13 cellular contexts compared by ENCODE assay signal in genomic region chr16:30552956-30553355, GRCh38. TPM values are rescaled to one million over a fixed set of nuclear protein-coding genes. Genes with fewer than 3 reads are reported as not detected.
A peak's percentile ranks its signal among the peaks of the same experiment; 100 is the strongest.
DNase-seq lines count a peak whose midpoint lies in the region; ATAC-seq and TF ChIP-seq lines count a peak whose summit lies in the region.
"Had no signal": no experiment of that assay in that cellular context is flagged by ENCODE, and none has a peak within 500 bp of the region (broad histone marks: within the 10 kb centered on the region; RNA-seq: fewer than 3 reads in every experiment).

No MANE protein-coding gene starts in this region.

- POLR2A ChIA-PET in activated CD8-positive, alpha-beta T cell treated with anti-CD3 and anti-CD28 coated beads for 36 hours (lab: Charles Lee): interaction anchor here (0.6 to 2.2 kb wide), 7 partner anchors 13 to 155 kb away, joined by 3 to 17 read pairs (median 3); partner anchors contain the start of gene ZNF747

- DNase-seq in stimulated activated naive CD8-positive, alpha-beta T cell treated with anti-CD3 and anti-CD28 coated beads, Interleukin-15, Interleukin-2, amounts not matched to agents 100 U/mL and 50 U/mL, for 24 hours: no peak
- DNase-seq in activated CD8-positive, alpha-beta T cell treated with anti-CD3 and anti-CD28 coated beads for 36 hours: no peak
- DNase-seq in immature natural killer cell: no peak
- DNase-seq in type B pancreatic cell (ENCODE audit: extremely low spot score, unreplicated experiment): no peak
- DNase-seq in foreskin keratinocyte: no peak
- no peak for DNase-seq in tibial artery
- DNase-seq in GM23338 (ENCODE audit: low spot score): no peak
- DNase-seq: NCI-H1930, NCI-H510A treated with DMSO at 0.1 percent for 48 hours had no signal

- ATAC-seq in stimulated activated naive CD8-positive, alpha-beta T cell treated with anti-CD3 and anti-CD28 coated beads, Interleukin-15, Interleukin-2, amounts not matched to agents 100 U/mL and 50 U/mL, for 24 hours: no peak
- no peak for ATAC-seq in activated CD8-positive, alpha-beta T cell treated with anti-CD3 and anti-CD28 coated beads for 36 hours
- ATAC-seq in foreskin keratinocyte (no peak), GM23338 (no peak)
- ATAC-seq: left lung had no signal

- H3K79me2 ChIP-seq in GM23338 (replicated peaks; ENCODE audit: insufficient read depth): peaks cover 3% of the 10 kb centered on the region; the same call in 1 of the 2 replicates

- H3K9me2 ChIP-seq in GM23338 (ENCODE audit: insufficient read depth): no peaks in the 10 kb centered on the region

- H3K27ac ChIP-seq in foreskin keratinocyte (no peak overlapping the region), tibial artery (no peak overlapping the region), GM23338 (ENCODE audit: low read depth) (no peak overlapping the region)
- H3K27ac ChIP-seq: C4-2B, thoracic aorta had no signal

- peak overlapping the region; percentile 71 for H3K27ac Mint-ChIP-seq in stimulated activated naive CD8-positive, alpha-beta T cell treated with anti-CD3 and anti-CD28 coated beads, Interleukin-15, Interleukin-2, amounts not matched to agents 100 ng/mL and 50 ng/mL, for 24 hours
- H3K27ac Mint-ChIP-seq in activated CD8-positive, alpha-beta T cell treated with anti-CD3 and anti-CD28 coated beads for 36 hours: peak overlapping the region; percentile 94
- H3K27ac Mint-ChIP-seq in immature natural killer cell (peak overlapping the region; percentile 90 to 95 (median 91)), type B pancreatic cell (peak overlapping the region; percentile 87), GM23338 (no peak overlapping the region)

- no peak for TF ChIP-seq CTCF in activated CD8-positive, alpha-beta T cell treated with anti-CD3 and anti-CD28 coated beads for 36 hours (IDR thresholded peaks at IDR 0.05)
- TF ChIP-seq CTCF in type B pancreatic cell (conservative IDR thresholded peaks at IDR 0.05) (no peak), foreskin keratinocyte (conservative IDR thresholded peaks at IDR 0.05) (no peak), tibial artery (IDR thresholded peaks at IDR 0.05) (no peak), GM23338 (conservative IDR thresholded peaks at IDR 0.05; ENCODE audit: low read depth in 2 of 2) (no peak)

- H3K36me3 ChIP-seq in tibial artery (peaks cover 19 to 43% (median 25%) of the 10 kb centered on the region in 3 donors), GM23338 (ENCODE audit: insufficient read depth) (no peaks in the 10 kb centered on the region; the same call in 1 of the 2 replicates)

- H3K9me3 ChIP-seq in tibial artery: no peaks in the 10 kb centered on the region
- H3K9me3 ChIP-seq: left lung, thoracic aorta had no signal

- H3F3A ChIP-seq in GM23338 (replicated peaks; ENCODE audit: low read depth): 0 out of 2 replicates have a peak, but pooled peaks cover 3% of the 10 kb centered on the region

- CTCF ChIA-PET in activated CD8-positive, alpha-beta T cell treated with anti-CD3 and anti-CD28 coated beads for 36 hours (lab: Charles Lee): interaction anchor here (1.2 kb wide), 1 partner anchor 33 kb away, joined by 3 read pairs; the partner anchor contains the start of gene ZNF785

- intact Hi-C loops in activated CD8-positive, alpha-beta T cell treated with anti-CD3 and anti-CD28 coated beads for 36 hours (cut with micrococcal nuclease): loop anchor here (10.0 kb wide), 1 partner anchor 458 kb away; the partner anchor contains the start of genes TBX6 and YPEL3
- intact Hi-C loops in tibial artery (cut with DNase I; ENCODE audit: low total_unique reads): no loop called here

- no peak overlapping the region for H3K4me3 Mint-ChIP-seq in stimulated activated naive CD8-positive, alpha-beta T cell treated with anti-CD3 and anti-CD28 coated beads, Interleukin-15, Interleukin-2, amounts not matched to agents 100 ng/mL and 50 ng/mL, for 24 hours
- H3K4me3 Mint-ChIP-seq in activated CD8-positive, alpha-beta T cell treated with anti-CD3 and anti-CD28 coated beads for 36 hours: no peak overlapping the region
- no peak overlapping the region for H3K4me3 Mint-ChIP-seq in immature natural killer cell
- peak overlapping the region; percentile 65 for H3K4me3 Mint-ChIP-seq in type B pancreatic cell
- no peak overlapping the region for H3K4me3 Mint-ChIP-seq in GM23338

- no peaks in the 10 kb centered on the region for H4K20me1 ChIP-seq in GM23338 (replicated peaks; ENCODE audit: insufficient read depth)

- H3K4me1 ChIP-seq in foreskin keratinocyte (peaks cover 6% of the 10 kb centered on the region), tibial artery (peaks cover 0 to 18% (median 16%) of the 10 kb centered on the region in 4 donors), GM23338 (ENCODE audit: insufficient read depth) (peaks cover 24% of the 10 kb centered on the region)

- no peaks in the 10 kb centered on the region for H3K27me3 Mint-ChIP-seq in stimulated activated naive CD8-positive, alpha-beta T cell treated with anti-CD3 and anti-CD28 coated beads, Interleukin-15, Interleukin-2, amounts not matched to agents 100 ng/mL and 50 ng/mL, for 24 hours
- no peaks in the 10 kb centered on the region for H3K27me3 Mint-ChIP-seq in activated CD8-positive, alpha-beta T cell treated with anti-CD3 and anti-CD28 coated beads for 36 hours
- H3K27me3 Mint-ChIP-seq in immature natural killer cell (ENCODE audit: low read depth in 3 of 3): peaks cover 2 to 6% (median 5%) of the 10 kb centered on the region in 3 donors
- H3K27me3 Mint-ChIP-seq in type B pancreatic cell: no peaks in the 10 kb centered on the region
- H3K27me3 Mint-ChIP-seq in GM23338 (ENCODE audit: insufficient read depth, low read depth, poor library complexity): peaks cover 2% of the 10 kb centered on the region

- H3K4me2 ChIP-seq in GM23338: no peak overlapping the region

- peaks cover 31% of the 10 kb centered on the region for H3K36me3 Mint-ChIP-seq in stimulated activated naive CD8-positive, alpha-beta T cell treated with anti-CD3 and anti-CD28 coated beads, Interleukin-15, Interleukin-2, amounts not matched to agents 100 ng/mL and 50 ng/mL, for 24 hours (ENCODE audit: low read depth)
- H3K36me3 Mint-ChIP-seq in activated CD8-positive, alpha-beta T cell treated with anti-CD3 and anti-CD28 coated beads for 36 hours (ENCODE audit: low read depth): peaks cover 39% of the 10 kb centered on the region
- H3K36me3 Mint-ChIP-seq in immature natural killer cell: peaks cover 3 to 17% (median 6%) of the 10 kb centered on the region in 3 donors
- peaks cover 11% of the 10 kb centered on the region for H3K36me3 Mint-ChIP-seq in type B pancreatic cell
- peaks cover 21% of the 10 kb centered on the region for H3K36me3 Mint-ChIP-seq in GM23338 (ENCODE audit: low read depth)

- H3K4me1 Mint-ChIP-seq in stimulated activated naive CD8-positive, alpha-beta T cell treated with anti-CD3 and anti-CD28 coated beads, Interleukin-15, Interleukin-2, amounts not matched to agents 100 ng/mL and 50 ng/mL, for 24 hours (ENCODE audit: low read depth): peaks cover 59% of the 10 kb centered on the region
- H3K4me1 Mint-ChIP-seq in activated CD8-positive, alpha-beta T cell treated with anti-CD3 and anti-CD28 coated beads for 36 hours (ENCODE audit: low read depth): peaks cover 59% of the 10 kb centered on the region
- H3K4me1 Mint-ChIP-seq in immature natural killer cell: peaks cover 48 to 59% of the 10 kb centered on the region in 2 donors
- H3K4me1 Mint-ChIP-seq in type B pancreatic cell (ENCODE audit: unreplicated experiment): peaks cover 31% of the 10 kb centered on the region
- H3K4me1 Mint-ChIP-seq in GM23338: peaks cover 20% of the 10 kb centered on the region

- no peak overlapping the region for H2AFZ ChIP-seq in GM23338

- H3K4me3 ChIP-seq in tibial artery: no peak overlapping the region
- H3K4me3 ChIP-seq in GM23338: no peak overlapping the region
- H3K4me3 ChIP-seq: left lung, thoracic aorta had no signal

- H3K9me3 Mint-ChIP-seq in stimulated activated naive CD8-positive, alpha-beta T cell treated with anti-CD3 and anti-CD28 coated beads, Interleukin-15, Interleukin-2, amounts not matched to agents 100 ng/mL and 50 ng/mL, for 24 hours: no peaks in the 10 kb centered on the region
- H3K9me3 Mint-ChIP-seq in activated CD8-positive, alpha-beta T cell treated with anti-CD3 and anti-CD28 coated beads for 36 hours: no peaks in the 10 kb centered on the region
- H3K9me3 Mint-ChIP-seq in immature natural killer cell: no peaks in the 10 kb centered on the region
- H3K9me3 Mint-ChIP-seq in type B pancreatic cell: no peaks in the 10 kb centered on the region
- H3K9me3 Mint-ChIP-seq in GM23338: no peaks in the 10 kb centered on the region

- H3K27me3 ChIP-seq in foreskin keratinocyte: no peaks in the 10 kb centered on the region
- no peaks in the 10 kb centered on the region for H3K27me3 ChIP-seq in tibial artery
- no peaks in the 10 kb centered on the region for H3K27me3 ChIP-seq in GM23338 (ENCODE audit: insufficient read depth)
- H3K27me3 ChIP-seq: left lung had no signal

RNA-seq across cellular contexts. Expression of gene ZNF764, which starts 5.2 kb away (rescaled TPM):
- total RNA-seq in activated CD8-positive, alpha-beta T cell treated with anti-CD3 and anti-CD28 coated beads for 36 hours: 10 to 100 TPM in 1 of 2 experiments, 1 to 10 TPM in 1; 9.7 to 10.4 TPM
- polyA plus RNA-seq in immature natural killer cell (1 to 10 TPM; 1.3 to 6.3 (median 2.3) TPM), foreskin keratinocyte (3.2 and 3.3 TPM in 2 replicates), GM23338 (2016; fragmentation: Nextera tagmentation; extraction: Ambion mirVana) (5.6 and 6.0 TPM in 2 replicates)
- total RNA-seq in type B pancreatic cell (ENCODE audit: low replicate concordance) (16.8 and 20.2 TPM in 2 replicates), foreskin keratinocyte (4.5 and 5.5 TPM in 2 replicates)
- 10.7 and 12.9 TPM in 2 replicates for total RNA-seq in GM23338 (2014; rRNA removed; shearing (Covaris generic))

RNA-seq across cellular contexts. Expression of gene ZNF747, which starts 18.3 kb away (rescaled TPM):
- total RNA-seq in activated CD8-positive, alpha-beta T cell treated with anti-CD3 and anti-CD28 coated beads for 36 hours: 1 to 10 TPM; 6.7 to 7.9 TPM
- polyA plus RNA-seq in immature natural killer cell: 10 to 100 TPM in 1 of 3 donors, 1 to 10 TPM in 2; 7.4 to 10.2 (median 8.3) TPM
- 9.3 and 11.4 TPM in 2 replicates for total RNA-seq in type B pancreatic cell (ENCODE audit: low replicate concordance)
- 4.9 and 5.2 TPM in 2 replicates for total RNA-seq in foreskin keratinocyte
- 3.7 and 4.0 TPM in 2 replicates for polyA plus RNA-seq in foreskin keratinocyte
- total RNA-seq in GM23338 (2014; rRNA removed; shearing (Covaris generic)): 10.8 and 12.6 TPM in 2 replicates
- 3.0 and 4.2 TPM in 2 replicates for polyA plus RNA-seq in GM23338 (2016; fragmentation: Nextera tagmentation; extraction: Ambion mirVana)

RNA-seq across cellular contexts. Expression of gene ZNF688, which starts 18.6 kb away (rescaled TPM):
- 1 to 10 TPM; 4.7 to 5.5 TPM for total RNA-seq in activated CD8-positive, alpha-beta T cell treated with anti-CD3 and anti-CD28 coated beads for 36 hours
- polyA plus RNA-seq in immature natural killer cell: 10 to 100 TPM; 31.9 to 39.0 (median 33.6) TPM
- 9.8 and 14.3 TPM in 2 replicates for total RNA-seq in type B pancreatic cell (ENCODE audit: low replicate concordance)
- 7.5 and 8.5 TPM in 2 replicates for total RNA-seq in foreskin keratinocyte
- polyA plus RNA-seq in foreskin keratinocyte: 11.0 and 11.8 TPM in 2 replicates
- total RNA-seq in GM23338 (2014; rRNA removed; shearing (Covaris generic)): 1.3 and 4.0 TPM in 2 replicates
- polyA plus RNA-seq in GM23338 (2016; fragmentation: Nextera tagmentation; extraction: Ambion mirVana): 4.4 and 6.2 TPM in 2 replicates

RNA-seq across cellular contexts. Expression of gene ZNF768, which starts 26.6 kb away (rescaled TPM):
- 1 to 10 TPM; 8.3 to 9.2 TPM for total RNA-seq in activated CD8-positive, alpha-beta T cell treated with anti-CD3 and anti-CD28 coated beads for 36 hours
- polyA plus RNA-seq in immature natural killer cell (1 to 10 TPM in 2 of 3 donors, under 1 TPM in 1; 0.15 to 1.7 (median 1.3) TPM), foreskin keratinocyte (33.3 and 35.7 TPM in 2 replicates), GM23338 (2016; fragmentation: Nextera tagmentation; extraction: Ambion mirVana) (8.3 and 8.5 TPM in 2 replicates)
- total RNA-seq in type B pancreatic cell (ENCODE audit: low replicate concordance) (58.7 and 59.6 TPM in 2 replicates), foreskin keratinocyte (29.7 and 30.2 TPM in 2 replicates)
- total RNA-seq in GM23338 (2014; rRNA removed; shearing (Covaris generic)): 34.6 and 43.0 TPM in 2 replicates

RNA-seq across cellular contexts. Expression of gene ZNF785, which starts 32.5 kb away (rescaled TPM):
- total RNA-seq in activated CD8-positive, alpha-beta T cell treated with anti-CD3 and anti-CD28 coated beads for 36 hours: 10 to 100 TPM in 1 of 2 experiments, 1 to 10 TPM in 1; 8.8 to 10.3 TPM
- polyA plus RNA-seq in immature natural killer cell (1 to 10 TPM; 1.2 to 3.3 (median 1.9) TPM), foreskin keratinocyte (1.8 and 2.1 TPM in 2 replicates), GM23338 (2016; fragmentation: Nextera tagmentation; extraction: Ambion mirVana) (4.9 and 5.4 TPM in 2 replicates)
- total RNA-seq in type B pancreatic cell (ENCODE audit: low replicate concordance) (22.4 and 29.1 TPM in 2 replicates), foreskin keratinocyte (3.9 and 4.6 TPM in 2 replicates)
- 7.1 and 7.5 TPM in 2 replicates for total RNA-seq in GM23338 (2014; rRNA removed; shearing (Covaris generic))
